In genomic region chr13:50140153-50140552, GRCh38 we compare ENCODE assay signal across 28 cellular contexts.
DNase-seq lines count a peak whose midpoint lies in the region; ATAC-seq and TF ChIP-seq lines count a peak whose summit lies in the region.
"Had no signal": no experiment of that assay in that cellular context is flagged by ENCODE, and none has a peak within 500 bp of the region (broad histone marks: within the 10 kb centered on the region; RNA-seq: fewer than 3 reads in every experiment).

No MANE protein-coding gene starts in this region.

- CTCF ChIA-PET in activated CD4-positive, alpha-beta memory T cell treated with anti-CD3 and anti-CD28 coated beads for 36 hours (lab: Charles Lee): no interaction called here
- CTCF ChIA-PET in activated CD4-positive, alpha-beta memory T cell treated with anti-CD3 and anti-CD28 coated beads, Interleukin-2, amount 10 ng/mL, durations not matched to agents 7 days and 5 days (lab: Charles Lee): no interaction called here

- H3K9ac ChIP-seq in SK-N-MC (ENCODE audit: insufficient read length) (peak overlapping the region; percentile 49), neuronal stem cell (ENCODE audit: low read depth, low read length, poor library complexity) (no peak overlapping the region)

- peak overlapping the region; percentile 75 for H3K27ac ChIP-seq in HL-60 (replicated peaks)
- H3K27ac ChIP-seq in SK-N-MC: peak overlapping the region; percentile 84
- no peak overlapping the region for H3K27ac ChIP-seq in neuronal stem cell (replicated peaks; ENCODE audit: low read length)
- H3K27ac ChIP-seq: epithelial cell of prostate, thyroid gland, vagina had no signal

- DNase-seq in activated CD4-positive, alpha-beta memory T cell treated with anti-CD3 and anti-CD28 coated beads for 36 hours: no peak
- no peak for DNase-seq in activated CD4-positive, alpha-beta memory T cell treated with anti-CD3 and anti-CD28 coated beads, Interleukin-2, amount 10 ng/mL, durations not matched to agents 7 days and 5 days
- DNase-seq in HL-60 (ENCODE audit: low read depth in 1 of 2, low spot score in 1 of 2): no peak
- no peak for DNase-seq in SK-N-MC (ENCODE audit: low read depth, low spot score)
- DNase-seq in neuronal stem cell (ENCODE audit: low spot score): no peak
- no peak for DNase-seq in LoVo (ENCODE audit: low spot score)
- DNase-seq: activated CD4-positive, alpha-beta T cell treated with anti-CD3 and anti-CD28 coated beads, Interleukin-2, amount 50 U/mL, for 48 hours; activated naive CD4-positive, alpha-beta T cell; activated T-cell treated with anti-CD3 and anti-CD28 coated beads, Interleukin-2, amount 50 U/mL, for 1 hour; amygdala; DMS153; effector CD8-positive, alpha-beta T cell; H7; KBM-7; kidney; MV-4-11; naive thymus-derived CD8-positive, alpha-beta T cell; NCI-H1436 treated with DMSO at 0.1 percent for 48 hours; NCI-H2107; NCI-H446 treated with DMSO at 0.1 percent for 48 hours; OCI-M1; SHP77 treated with DMSO at 0.1 percent for 48 hours; thyroid gland had no signal

- no peak overlapping the region for H2AK5ac ChIP-seq in neuronal stem cell (ENCODE audit: low read depth, low read length)

- no peak overlapping the region for H2BK12ac ChIP-seq in neuronal stem cell (ENCODE audit: low read length)

- TF ChIP-seq CTCF in HL-60 (IDR thresholded peaks at IDR 0.05; ENCODE audit: insufficient read depth, low read length): no peak

- POLR2A ChIA-PET in activated CD4-positive, alpha-beta memory T cell treated with anti-CD3 and anti-CD28 coated beads for 36 hours (lab: Charles Lee): no interaction called here
- POLR2A ChIA-PET in activated CD4-positive, alpha-beta memory T cell treated with anti-CD3 and anti-CD28 coated beads, Interleukin-2, amount 10 ng/mL, durations not matched to agents 7 days and 5 days (lab: Charles Lee): no interaction called here

- no peak overlapping the region for H4K91ac ChIP-seq in neuronal stem cell (ENCODE audit: low read depth, low read length, poor library complexity)

- H2BK15ac ChIP-seq in neuronal stem cell (ENCODE audit: low read length): no peak overlapping the region

- H2AFZ ChIP-seq in neuronal stem cell (ENCODE audit: low read length): peak overlapping the region; percentile 63

- H3K36me3 ChIP-seq in SK-N-MC (ENCODE audit: insufficient read depth, low read length) (no peaks in the 10 kb centered on the region), neuronal stem cell (replicated peaks in 1 of 2; ENCODE audit: control insufficient read depth in 2 of 2, insufficient read depth in 2 of 2, low read length in 2 of 2) (no peaks in the 10 kb centered on the region)
- H3K36me3 ChIP-seq: thyroid gland, vagina had no signal

- no peaks in the 10 kb centered on the region for H3K9me3 Mint-ChIP-seq in activated CD4-positive, alpha-beta memory T cell treated with anti-CD3 and anti-CD28 coated beads for 36 hours
- H3K9me3 Mint-ChIP-seq in activated CD4-positive, alpha-beta memory T cell treated with anti-CD3 and anti-CD28 coated beads, Interleukin-2, amount 10 ng/mL, durations not matched to agents 7 days and 5 days: peaks cover 2% of the 10 kb centered on the region
- H3K9me3 Mint-ChIP-seq: naive thymus-derived CD8-positive, alpha-beta T cell; stimulated activated naive CD8-positive, alpha-beta T cell treated with anti-CD3 and anti-CD28 coated beads, Interleukin-15, Interleukin-2, amounts not matched to agents 100 ng/mL and 50 ng/mL, for 24 hours had no signal

- peaks cover 8% of the 10 kb centered on the region for H3K4me1 Mint-ChIP-seq in activated CD4-positive, alpha-beta memory T cell treated with anti-CD3 and anti-CD28 coated beads for 36 hours (ENCODE audit: low read depth)
- H3K4me1 Mint-ChIP-seq in activated CD4-positive, alpha-beta memory T cell treated with anti-CD3 and anti-CD28 coated beads, Interleukin-2, amount 10 ng/mL, durations not matched to agents 7 days and 5 days: peaks cover 7% of the 10 kb centered on the region

- H3K23ac ChIP-seq in neuronal stem cell (ENCODE audit: low read depth, low read length, poor library complexity): no peak overlapping the region

- H3K27me3 ChIP-seq in HL-60 (ENCODE audit: insufficient read depth, poor library complexity, severe bottlenecking) (no peaks in the 10 kb centered on the region), neuronal stem cell (ENCODE audit: control insufficient read depth in 3 of 3, insufficient read depth in 3 of 3, low read depth in 1 of 3, low read length in 3 of 3) (peaks cover 0 to 2% (median 0%) of the 10 kb centered on the region in 3 experiments)
- H3K27me3 ChIP-seq: thyroid gland, vagina had no signal

- no peak overlapping the region for H3K4me3 Mint-ChIP-seq in activated CD4-positive, alpha-beta memory T cell treated with anti-CD3 and anti-CD28 coated beads for 36 hours
- H3K4me3 Mint-ChIP-seq in activated CD4-positive, alpha-beta memory T cell treated with anti-CD3 and anti-CD28 coated beads, Interleukin-2, amount 10 ng/mL, durations not matched to agents 7 days and 5 days: no peak overlapping the region
- H3K4me3 Mint-ChIP-seq: naive thymus-derived CD8-positive, alpha-beta T cell; stimulated activated naive CD8-positive, alpha-beta T cell treated with anti-CD3 and anti-CD28 coated beads, Interleukin-15, Interleukin-2, amounts not matched to agents 100 ng/mL and 50 ng/mL, for 24 hours had no signal

- intact Hi-C loops in activated CD4-positive, alpha-beta memory T cell treated with anti-CD3 and anti-CD28 coated beads for 36 hours (cut with micrococcal nuclease): loop anchor here (2.0 kb wide), 1 partner anchor 27 kb away; no protein-coding TSS in a partner anchor

- H3K27ac Mint-ChIP-seq in activated CD4-positive, alpha-beta memory T cell treated with anti-CD3 and anti-CD28 coated beads for 36 hours: peak overlapping the region; percentile 23
- no peak overlapping the region for H3K27ac Mint-ChIP-seq in activated CD4-positive, alpha-beta memory T cell treated with anti-CD3 and anti-CD28 coated beads, Interleukin-2, amount 10 ng/mL, durations not matched to agents 7 days and 5 days
- H3K27ac Mint-ChIP-seq: naive thymus-derived CD8-positive, alpha-beta T cell; stimulated activated naive CD8-positive, alpha-beta T cell treated with anti-CD3 and anti-CD28 coated beads, Interleukin-15, Interleukin-2, amounts not matched to agents 100 ng/mL and 50 ng/mL, for 24 hours had no signal

- H3K36me3 Mint-ChIP-seq in activated CD4-positive, alpha-beta memory T cell treated with anti-CD3 and anti-CD28 coated beads for 36 hours: no peaks in the 10 kb centered on the region
- H3K36me3 Mint-ChIP-seq in activated CD4-positive, alpha-beta memory T cell treated with anti-CD3 and anti-CD28 coated beads, Interleukin-2, amount 10 ng/mL, durations not matched to agents 7 days and 5 days (ENCODE audit: low read depth): peaks cover 1% of the 10 kb centered on the region
- H3K36me3 Mint-ChIP-seq: naive thymus-derived CD8-positive, alpha-beta T cell had no signal

- H2BK120ac ChIP-seq in neuronal stem cell (ENCODE audit: low read depth, low read length): no peak overlapping the region

- WGBS in neuronal stem cell (ENCODE audit: extremely low coverage in 2 of 2, insufficient read length in 2 of 2, insufficient replicate concordance in 1 of 2), 2 donors: no CpG with 5 or more reads among the region's 2 CpGs

- H3K4ac ChIP-seq in neuronal stem cell (ENCODE audit: low read length): no peak overlapping the region

- no peaks in the 10 kb centered on the region for H3K9me3 ChIP-seq in SK-N-MC (ENCODE audit: low read depth, low read length)
- peaks cover 0 to 7% of the 10 kb centered on the region in 2 donors for H3K9me3 ChIP-seq in neuronal stem cell (replicated peaks in 1 of 2; ENCODE audit: control insufficient read depth in 2 of 2, insufficient read depth in 1 of 2, low read depth in 1 of 2, low read length in 2 of 2)
- H3K9me3 ChIP-seq: thyroid gland, vagina had no signal

- no peak for ATAC-seq in HG02970 (IDR thresholded peaks at IDR 0.05; ENCODE audit: low FRiP score, unreplicated experiment)
- no peak for ATAC-seq in GM21447 (IDR thresholded peaks at IDR 0.05; ENCODE audit: unreplicated experiment)
- ATAC-seq: naive thymus-derived CD8-positive, alpha-beta T cell had no signal

- no peak overlapping the region for H2BK5ac ChIP-seq in neuronal stem cell (ENCODE audit: low read length)

- no peak overlapping the region for H3K4me2 ChIP-seq in neuronal stem cell (ENCODE audit: insufficient read depth, low read length, poor library complexity, severe bottlenecking)

- no peak overlapping the region for H4K8ac ChIP-seq in neuronal stem cell (ENCODE audit: low read depth, low read length)

- H3K4me1 ChIP-seq in neuronal stem cell (ENCODE audit: control insufficient read depth in 2 of 2, insufficient read depth in 1 of 2, low read depth in 1 of 2, low read length in 2 of 2): peaks cover 8 to 14% of the 10 kb centered on the region in 2 donors
- H3K4me1 ChIP-seq: thyroid gland, vagina had no signal

- no peaks in the 10 kb centered on the region for H3K79me1 ChIP-seq in neuronal stem cell (ENCODE audit: low read depth, low read length)

- no peak overlapping the region for H3K18ac ChIP-seq in neuronal stem cell (ENCODE audit: low read length)

- H3K14ac ChIP-seq in neuronal stem cell (ENCODE audit: low read length): no peak overlapping the region

- H3K27me3 Mint-ChIP-seq in activated CD4-positive, alpha-beta memory T cell treated with anti-CD3 and anti-CD28 coated beads for 36 hours: peaks cover 25% of the 10 kb centered on the region
- peaks cover 49% of the 10 kb centered on the region for H3K27me3 Mint-ChIP-seq in activated CD4-positive, alpha-beta memory T cell treated with anti-CD3 and anti-CD28 coated beads, Interleukin-2, amount 10 ng/mL, durations not matched to agents 7 days and 5 days

- H3K4me3 ChIP-seq in HL-60 (replicated peaks; ENCODE audit: insufficient read depth, low read length) (no peak overlapping the region), SK-N-MC (peak overlapping the region; percentile 70), neuronal stem cell (ENCODE audit: low read length in 2 of 2) (no peak overlapping the region)
- H3K4me3 ChIP-seq: thyroid gland, vagina had no signal
